Comparison of ENCODE assay signal across 9 cellular contexts in the genomic region with DNA sequence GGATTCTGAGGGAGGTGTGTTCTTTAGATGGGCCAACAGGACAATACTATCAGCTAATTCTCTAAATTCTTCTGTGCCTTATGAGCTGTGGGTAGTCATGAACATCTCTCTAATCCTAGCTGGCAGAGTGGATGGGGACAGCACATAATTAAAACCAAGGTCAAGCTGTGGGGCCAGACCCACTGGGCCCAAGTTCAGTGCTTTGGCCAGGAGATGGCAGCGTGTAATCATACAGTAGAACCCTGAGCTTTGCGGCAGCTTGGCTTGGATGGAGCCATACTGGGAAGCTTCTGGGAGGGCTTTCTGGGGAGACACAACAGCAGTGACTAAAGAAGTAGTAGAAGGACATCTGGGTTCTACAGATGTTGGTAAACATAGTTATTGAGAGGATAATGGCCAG.
DNase-seq lines count a peak whose midpoint lies in the region; ATAC-seq, FAIRE-seq and TF ChIP-seq lines count a peak whose summit lies in the region.
"Had no signal": no experiment of that assay in that cellular context is flagged by ENCODE, and none has a peak within 500 bp of the region (broad histone marks: within the 10 kb centered on the region; RNA-seq: fewer than 3 reads in every experiment).

No MANE protein-coding gene starts in this region.

- no peak for FAIRE-seq in D721Med (lab: Jason Lieb, UNC)

- no peak for DNase-seq in D721Med (ENCODE audit: insufficient read length, low spot score)
- no peak for DNase-seq in HFF-Myc (ENCODE audit: extremely low read depth, low read depth)
- DNase-seq in astrocyte of the spinal cord (ENCODE audit: low read depth, low spot score) = peak; percentile 8
- no peak for DNase-seq in omental fat pad (ENCODE audit: low spot score)
- DNase-seq in DMS79 (lab: John Stamatoyannopoulos, UW) = no peak
- no peak for DNase-seq in SIG-M5 (lab: John Stamatoyannopoulos, UW)
- DNase-seq in AML-193 (lab: John Stamatoyannopoulos, UW) = no peak
- DNase-seq: activated gamma-delta T cell had no signal

- TF ChIP-seq CTCF in D721Med (IDR thresholded peaks at IDR 0.05; ENCODE audit: insufficient read depth, missing control alignments) (peak; percentile 12), HFF-Myc (IDR thresholded peaks at IDR 0.05; ENCODE audit: low read depth, low read length, missing control alignments) (peak; percentile 44), astrocyte of the spinal cord (IDR thresholded peaks at IDR 0.05; ENCODE audit: low read depth, low read length) (peak; percentile 57), omental fat pad (IDR thresholded peaks at IDR 0.05) (no peak)

- in situ Hi-C loops in astrocyte of the spinal cord (cut with HindIII; ENCODE audit: low sequenced_read_pairs) = no loop called here

- H3K4me3 ChIP-seq in HFF-Myc (replicated peaks; ENCODE audit: low read depth, low read length) = no peak overlapping the region
- H3K4me3 ChIP-seq in astrocyte of the spinal cord (ENCODE audit: low read depth, low read length) = no peak overlapping the region

- peak; percentile 62 for ATAC-seq in omental fat pad (ENCODE audit: low FRiP score)
- ATAC-seq in GM21576 (IDR thresholded peaks at IDR 0.05; ENCODE audit: unreplicated experiment) = no peak

Comparison
In these comparisons a context has a peak if more than half of its experiments do, and no peak if none do; other contexts are left out.
1. CTCF ChIP-seq: peak in D721Med (single experiment), HFF-Myc (single experiment) and astrocyte of the spinal cord (single experiment); none in omental fat pad (0 of 3).